Comparison of ENCODE assay signal across 26 cellular contexts in the genomic region with DNA sequence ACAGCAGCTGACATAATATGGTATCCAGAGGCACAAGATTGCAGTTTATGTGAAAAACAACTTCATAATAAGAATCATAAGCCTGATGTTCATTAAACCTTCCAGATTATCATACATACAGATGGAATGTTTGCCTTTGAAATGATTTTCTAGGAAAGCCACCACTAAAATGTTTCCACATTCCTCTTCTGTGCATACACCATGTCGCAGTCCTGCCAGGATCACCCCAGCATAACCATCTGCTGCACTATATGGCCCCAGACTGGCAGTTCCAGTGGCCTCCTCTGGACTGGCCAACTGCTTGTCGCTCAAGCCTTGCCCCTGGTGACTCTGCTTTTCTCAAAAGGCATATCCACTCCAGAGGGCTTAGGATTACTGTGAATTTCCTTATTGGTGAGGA.
"Had no signal": no experiment of that assay in that cellular context is flagged by ENCODE, and none has a peak within 500 bp of the region (broad histone marks: within the 10 kb centered on the region; RNA-seq: fewer than 3 reads in every experiment).

No MANE protein-coding gene starts in this region.

- H3K27ac Mint-ChIP-seq: activated CD4-positive, alpha-beta memory T cell treated with anti-CD3 and anti-CD28 coated beads for 36 hours; activated naive CD4-positive, alpha-beta T cell treated with anti-CD3 and anti-CD28 coated beads, Interleukin-2, amount 10 ng/mL, durations not matched to agents 7 days and 5 days; activated naive CD8-positive, alpha-beta T cell treated with anti-CD3 and anti-CD28 coated beads, Interleukin-2, amount 10 ng/mL, durations not matched to agents 7 days and 5 days; activated T-helper 1 cell treated with anti-CD3 and anti-CD28 coated beads, Interleukin-12 subunit alpha, Interleukin-12 subunit beta, Interleukin-2, Interleukin-4 antibody, amounts not matched to agents 30 ng/mL and 10 ng/mL and 1 ng/mL, durations not matched to agents 14 hours and 24 hours and 36 hours; effector memory CD8-positive, alpha-beta T cell; stimulated activated naive B cell treated with anti-CD40 and anti-IgM and Interleukin-4, amounts not matched to agents 10 μg/mL and 1 μg/mL and 100 μg/mL, for 72 hours; T-helper 17 cell had no signal

- H3K4me2 ChIP-seq: smooth muscle cell had no signal

- H3K9me3 Mint-ChIP-seq: activated CD4-positive, alpha-beta memory T cell treated with anti-CD3 and anti-CD28 coated beads for 36 hours; activated T-helper 1 cell treated with anti-CD3 and anti-CD28 coated beads, Interleukin-12 subunit alpha, Interleukin-12 subunit beta, Interleukin-2, Interleukin-4 antibody, amounts not matched to agents 30 ng/mL and 10 ng/mL and 1 ng/mL, durations not matched to agents 14 hours and 24 hours and 36 hours; effector memory CD8-positive, alpha-beta T cell had no signal

- H3K9me3 ChIP-seq: pancreas, prostate gland, sigmoid colon, stomach, suprapubic skin, tibial artery had no signal

- H3K4me3 Mint-ChIP-seq: activated CD4-positive, alpha-beta memory T cell treated with anti-CD3 and anti-CD28 coated beads for 36 hours; activated naive CD4-positive, alpha-beta T cell treated with anti-CD3 and anti-CD28 coated beads, Interleukin-2, amount 10 ng/mL, durations not matched to agents 7 days and 5 days; activated naive CD8-positive, alpha-beta T cell treated with anti-CD3 and anti-CD28 coated beads, Interleukin-2, amount 10 ng/mL, durations not matched to agents 7 days and 5 days; activated T-helper 1 cell treated with anti-CD3 and anti-CD28 coated beads, Interleukin-12 subunit alpha, Interleukin-12 subunit beta, Interleukin-2, Interleukin-4 antibody, amounts not matched to agents 30 ng/mL and 10 ng/mL and 1 ng/mL, durations not matched to agents 14 hours and 24 hours and 36 hours; effector memory CD8-positive, alpha-beta T cell; neural crest cell; stimulated activated naive B cell treated with anti-CD40 and anti-IgM and Interleukin-4, amounts not matched to agents 10 μg/mL and 1 μg/mL and 100 μg/mL, for 72 hours; T-helper 17 cell had no signal

- H3K36me3 ChIP-seq: pancreas, prostate gland, sigmoid colon, stomach, suprapubic skin, tibial artery, WERI-Rb-1 had no signal

- H3K27ac ChIP-seq: foreskin keratinocyte, pancreas, prostate gland, sigmoid colon, stomach, suprapubic skin, tibial artery, WERI-Rb-1 had no signal

- ATAC-seq: activated CD4-positive, CD25-positive, alpha-beta regulatory T cell treated with anti-CD3 and anti-CD28 coated beads, Interleukin-2, amount 50 U/mL, for 24 hours; effector memory CD8-positive, alpha-beta T cell; foreskin keratinocyte; pancreas; stimulated activated naive B cell treated with anti-CD40 and anti-IgM and Interleukin-4, amounts not matched to agents 10 μg/mL and 1 μg/mL and 100 μg/mL, for 72 hours; T-helper 17 cell had no signal

- H3K4me3 ChIP-seq: pancreas, prostate gland, sigmoid colon, smooth muscle cell, stomach, suprapubic skin, tibial artery had no signal

- H3K36me3 Mint-ChIP-seq: activated CD4-positive, alpha-beta memory T cell treated with anti-CD3 and anti-CD28 coated beads for 36 hours; activated naive CD4-positive, alpha-beta T cell treated with anti-CD3 and anti-CD28 coated beads, Interleukin-2, amount 10 ng/mL, durations not matched to agents 7 days and 5 days; activated naive CD8-positive, alpha-beta T cell treated with anti-CD3 and anti-CD28 coated beads, Interleukin-2, amount 10 ng/mL, durations not matched to agents 7 days and 5 days; stimulated activated naive B cell treated with anti-CD40 and anti-IgM and Interleukin-4, amounts not matched to agents 10 μg/mL and 1 μg/mL and 100 μg/mL, for 72 hours had no signal

- H3K4me1 Mint-ChIP-seq: activated naive CD4-positive, alpha-beta T cell treated with anti-CD3 and anti-CD28 coated beads, Interleukin-2, amount 10 ng/mL, durations not matched to agents 7 days and 5 days; activated naive CD8-positive, alpha-beta T cell treated with anti-CD3 and anti-CD28 coated beads, Interleukin-2, amount 10 ng/mL, durations not matched to agents 7 days and 5 days; stimulated activated naive B cell treated with anti-CD40 and anti-IgM and Interleukin-4, amounts not matched to agents 10 μg/mL and 1 μg/mL and 100 μg/mL, for 72 hours had no signal

- H3K27me3 ChIP-seq: foreskin keratinocyte, pancreas, sigmoid colon, stomach, suprapubic skin, tibial artery had no signal

- DNase-seq: activated CD4-positive, alpha-beta memory T cell treated with anti-CD3 and anti-CD28 coated beads for 36 hours; activated CD4-positive, alpha-beta T cell treated with anti-CD3 and anti-CD28 coated beads for 48 hours; activated CD8-positive, alpha-beta memory T cell treated with anti-CD3 and anti-CD28 coated beads, Interleukin-2, amount 50 U/mL, for 4 hours; activated effector memory CD4-positive, alpha-beta T cell treated with anti-CD3 and anti-CD28 coated beads, Interleukin-2, amount 50 U/mL, for 16 hours; activated naive CD4-positive, alpha-beta T cell treated with anti-CD3 and anti-CD28 coated beads, Interleukin-2, amount 10 ng/mL, durations not matched to agents 7 days and 5 days; activated naive CD8-positive, alpha-beta T cell treated with anti-CD3 and anti-CD28 coated beads, Interleukin-2, amount 10 ng/mL, durations not matched to agents 7 days and 5 days; activated T-cell treated with anti-CD3 and anti-CD28 coated beads, Interleukin-2, amount 50 U/mL, for 1 hour; cortex of kidney; effector memory CD8-positive, alpha-beta T cell; foreskin keratinocyte; pancreas; sigmoid colon; stimulated activated CD4-positive, alpha-beta T cell treated with anti-CD3 and anti-CD28 coated beads, Interleukin-15, amount 100 ng/mL, for 24 hours; stimulated activated CD4-positive, alpha-beta T cell treated with anti-CD3 and anti-CD28 coated beads, Interleukin-2, amount 100 ng/mL, for 24 hours; stimulated activated naive B cell treated with anti-CD40 and anti-IgM and Interleukin-4, amounts not matched to agents 10 μg/mL and 1 μg/mL and 100 μg/mL, for 72 hours; stomach; T-helper 17 cell; T1000; tibial artery; WERI-Rb-1 had no signal

- H3K4me1 ChIP-seq: foreskin keratinocyte, pancreas, prostate gland, suprapubic skin, tibial artery had no signal

- H3K27me3 Mint-ChIP-seq: activated CD4-positive, alpha-beta memory T cell treated with anti-CD3 and anti-CD28 coated beads for 36 hours; effector memory CD8-positive, alpha-beta T cell; T-helper 17 cell had no signal
